In the genomic region with DNA sequence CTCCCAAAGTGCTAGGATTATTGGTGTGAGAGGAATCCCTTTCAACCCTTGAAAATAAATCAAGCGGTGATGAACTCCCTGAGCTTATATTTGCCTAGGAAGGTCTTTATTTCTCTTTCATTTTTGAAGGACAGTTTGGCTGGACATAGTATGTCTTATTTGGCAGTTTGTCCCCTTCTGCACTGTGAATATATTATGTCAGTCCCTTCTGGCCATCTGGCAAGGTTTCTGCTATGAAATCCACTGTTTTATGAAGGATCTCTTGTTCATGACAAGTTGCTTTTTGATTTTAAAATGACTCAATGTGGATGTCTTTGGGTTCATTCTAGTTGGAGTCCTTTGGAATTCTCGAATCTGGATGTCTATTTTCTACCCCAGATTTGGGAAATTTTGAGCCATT, we compare ENCODE assay signal across 23 cellular contexts.
"Had no signal": no experiment of that assay in that cellular context is flagged by ENCODE, and none has a peak within 500 bp of the region (broad histone marks: within the 10 kb centered on the region; RNA-seq: fewer than 3 reads in every experiment).

No MANE protein-coding gene starts in this region.

- ATAC-seq: left colon; mucosa of descending colon; naive thymus-derived CD4-positive, alpha-beta T cell; natural killer cell treated with Interleukin-12 subunit alpha and Interleukin-12 subunit beta and Interleukin-15 and Interleukin-18, amount 100 ng/mL, for 72 hours; psoas muscle; right lobe of liver; stimulated activated memory B cell treated with anti-CD40 and anti-IgM and Interleukin-4, amounts not matched to agents 10 μg/mL and 1 μg/mL and 100 μg/mL, for 72 hours; stimulated activated naive CD8-positive, alpha-beta T cell treated with anti-CD3 and anti-CD28 coated beads, Interleukin-15, amount 100 ng/mL, for 72 hours; upper lobe of right lung had no signal

- DNase-seq: hippocampal formation; kidney; left colon; left ventricle myocardium inferior; midbrain; mucosa of descending colon; naive thymus-derived CD4-positive, alpha-beta T cell; nucleus accumbens; psoas muscle; right lobe of liver; stimulated activated CD4-positive, alpha-beta T cell treated with anti-CD3 and anti-CD28 coated beads, Interleukin-1b, Interleukin-23, amount 100 ng/mL, for 48 hours; stimulated activated CD4-positive, alpha-beta T cell treated with anti-CD3 and anti-CD28 coated beads, Interleukin-2, amount 100 ng/mL, for 48 hours; stimulated activated CD4-positive, alpha-beta T cell treated with anti-CD3 and anti-CD28 coated beads, Interleukin-4, amount 100 ng/mL, for 4 hours; stimulated activated CD8-positive, alpha-beta memory T cell treated with anti-CD3 and anti-CD28 coated beads, Interleukin-4, amount 100 ng/mL, for 48 hours; stimulated activated naive CD4-positive, alpha-beta T cell treated with Interleukin-2 at 50 U/mL for 16 hours; stimulated activated naive CD8-positive, alpha-beta T cell treated with anti-CD3 and anti-CD28 coated beads, Interleukin-15, amount 100 ng/mL, for 72 hours; substantia nigra; testis; tibial artery; trophoblast cell; upper lobe of right lung had no signal
